ENCODE assay signal across 2 cellular contexts in genomic region chr4:135250040-135250439, GRCh38.
TF ChIP-seq lines count a peak whose summit lies in the region.

No MANE protein-coding gene starts in this region.

TF ChIP-seq in HepG2, 621 proteins besides CTCF, POLR2A, EP300 and RAD21 (continued from another document):
- TF ChIP-seq ZSCAN30 (CRISPR knock-in tag; IDR thresholded peaks at IDR 0.05) = no peak
- no peak for TF ChIP-seq YEATS2 (CRISPR knock-in tag; IDR thresholded peaks at IDR 0.05; ENCODE audit: borderline replicate concordance)
- TF ChIP-seq ZNF232 (CRISPR knock-in tag; IDR thresholded peaks at IDR 0.05; ENCODE audit: borderline replicate concordance) = no peak
- TF ChIP-seq NFE2L2 (IDR thresholded peaks at IDR 0.05; ENCODE audit: low read length) = peak; percentile 67

TF ChIP-seq in WTC11, 78 proteins besides CTCF, POLR2A, EP300 and RAD21:
- TF ChIP-seq PREB (CRISPR knock-in tag; IDR thresholded peaks at IDR 0.05; ENCODE audit: borderline replicate concordance) (no peak), NFYB (CRISPR knock-in tag; conservative IDR thresholded peaks at IDR 0.05; ENCODE audit: low read depth) (no peak), ATF1 (CRISPR knock-in tag; IDR thresholded peaks at IDR 0.05) (no peak), ESRRA (CRISPR knock-in tag; IDR thresholded peaks at IDR 0.05; ENCODE audit: borderline replicate concordance) (no peak), CDX4 (CRISPR knock-in tag; IDR thresholded peaks at IDR 0.05; ENCODE audit: borderline replicate concordance) (no peak), JAZF1 (CRISPR knock-in tag; IDR thresholded peaks at IDR 0.05) (no peak), CREB1 (CRISPR knock-in tag; IDR thresholded peaks at IDR 0.05) (no peak), KAT7 (CRISPR knock-in tag; IDR thresholded peaks at IDR 0.05; ENCODE audit: borderline replicate concordance) (no peak), ZNF396 (CRISPR knock-in tag; IDR thresholded peaks at IDR 0.05; ENCODE audit: borderline replicate concordance) (no peak), USF2 (CRISPR knock-in tag; IDR thresholded peaks at IDR 0.05) (no peak), MXD4 (CRISPR knock-in tag; IDR thresholded peaks at IDR 0.05; ENCODE audit: borderline replicate concordance) (no peak), AFF4 (CRISPR knock-in tag; IDR thresholded peaks at IDR 0.05; ENCODE audit: borderline replicate concordance) (no peak), ETV6 (CRISPR knock-in tag; IDR thresholded peaks at IDR 0.05) (no peak), RORB (CRISPR knock-in tag; IDR thresholded peaks at IDR 0.05) (no peak), ATF6 (CRISPR knock-in tag; IDR thresholded peaks at IDR 0.05) (no peak), ZNF671 (CRISPR knock-in tag; IDR thresholded peaks at IDR 0.05) (no peak), ZBTB43 (CRISPR knock-in tag; IDR thresholded peaks at IDR 0.05) (no peak)
